ENCODE assay signal across 17 cellular contexts in genomic region chr1:244211559-244211944, GRCh38.
DNase-seq lines count a peak whose midpoint lies in the region; ATAC-seq and TF ChIP-seq lines count a peak whose summit lies in the region.
"Had no signal": no experiment of that assay in that cellular context is flagged by ENCODE, and none has a peak within 500 bp of the region (broad histone marks: within the 10 kb centered on the region; RNA-seq: fewer than 3 reads in every experiment).

No MANE protein-coding gene starts in this region.

- H3K4me2 ChIP-seq in osteoblast (ENCODE audit: insufficient read depth, low read length), result peak overlapping the region; percentile 53
- H3K4me2 ChIP-seq: smooth muscle cell had no signal

- H4K20me1 ChIP-seq in osteoblast (ENCODE audit: insufficient read depth, low read length), result no peaks in the 10 kb centered on the region

- H3K4me3 Mint-ChIP-seq in T-helper 17 cell, result no peak overlapping the region
- no peak overlapping the region for H3K4me3 Mint-ChIP-seq in natural killer cell treated with Interleukin-12 subunit alpha and Interleukin-12 subunit beta and Interleukin-15 and Interleukin-18, amount 100 ng/mL, for 72 hours
- H3K4me3 Mint-ChIP-seq: brain; T-helper 1 cell treated with Interleukin-12 subunit alpha and Interleukin-12 subunit beta and Interleukin-4 antibody, amounts not matched to agents 30 μg/mL and 1 μg/mL, for 36 hours had no signal

- H3K36me3 Mint-ChIP-seq in T-helper 17 cell (ENCODE audit: low read depth), result no peaks in the 10 kb centered on the region
- no peaks in the 10 kb centered on the region for H3K36me3 Mint-ChIP-seq in natural killer cell treated with Interleukin-12 subunit alpha and Interleukin-12 subunit beta and Interleukin-15 and Interleukin-18, amount 100 ng/mL, for 72 hours
- H3K36me3 Mint-ChIP-seq: brain had no signal

- H3K27me3 ChIP-seq in osteoblast (ENCODE audit: insufficient read depth, low read length), result no peaks in the 10 kb centered on the region
- H3K27me3 ChIP-seq: upper lobe of left lung had no signal

- no peaks in the 10 kb centered on the region for H3K9me3 Mint-ChIP-seq in natural killer cell treated with Interleukin-12 subunit alpha and Interleukin-12 subunit beta and Interleukin-15 and Interleukin-18, amount 100 ng/mL, for 72 hours
- H3K9me3 Mint-ChIP-seq: T-helper 1 cell treated with Interleukin-12 subunit alpha and Interleukin-12 subunit beta and Interleukin-4 antibody, amounts not matched to agents 30 μg/mL and 1 μg/mL, for 36 hours had no signal

- no peak overlapping the region for H3K4me3 ChIP-seq in fibroblast of mammary gland (ENCODE audit: control insufficient read depth, low read depth, low read length)
- H3K4me3 ChIP-seq in osteoblast (ENCODE audit: insufficient read depth, low read length), result no peak overlapping the region
- H3K4me3 ChIP-seq: smooth muscle cell, upper lobe of left lung had no signal

- no peaks in the 10 kb centered on the region for H3K79me2 ChIP-seq in osteoblast (ENCODE audit: insufficient read depth, low read length)

- H3K36me3 ChIP-seq in osteoblast (ENCODE audit: insufficient read depth, low read length), result no peaks in the 10 kb centered on the region
- H3K36me3 ChIP-seq: upper lobe of left lung had no signal

- no peak for TF ChIP-seq CTCF in AG09319 (IDR thresholded peaks at IDR 0.05; ENCODE audit: low read depth, low read length)
- TF ChIP-seq CTCF in fibroblast of mammary gland (conservative IDR thresholded peaks at IDR 0.05; ENCODE audit: control insufficient read depth, insufficient read depth, low read depth, low read length), result no peak
- no peak for TF ChIP-seq CTCF in osteoblast (IDR thresholded peaks at IDR 0.05; ENCODE audit: extremely low read depth, low read depth, low read length)

- no peaks in the 10 kb centered on the region for H3K9me3 ChIP-seq in osteoblast (ENCODE audit: low read depth, low read length)
- no peaks in the 10 kb centered on the region for H3K9me3 ChIP-seq in T-helper 17 cell (ENCODE audit: control insufficient read depth, low read length, poor library complexity, severe bottlenecking)
- H3K9me3 ChIP-seq: Caco-2, upper lobe of left lung had no signal

- H2AFZ ChIP-seq in osteoblast (ENCODE audit: low read length), result no peak overlapping the region

- DNase-seq in AG09319 (ENCODE audit: extremely low read depth, low read depth), result peak; percentile 30
- peak; percentile 43 for DNase-seq in NCI-H446 treated with DMSO at 0.1 percent for 48 hours (lab: John Stamatoyannopoulos, UW)
- peak; percentile 70 for DNase-seq in fibroblast of mammary gland (ENCODE audit: low read depth)
- peak; percentile 95 for DNase-seq in osteoblast (ENCODE audit: insufficient read length, low spot score, missing footprints)
- DNase-seq in T-helper 17 cell, result no peak
- no peak for DNase-seq in NCI-H187 treated with DMSO at 0.1 percent for 48 hours (lab: John Stamatoyannopoulos, UW)
- no peak for DNase-seq in natural killer cell treated with Interleukin-12 subunit alpha and Interleukin-12 subunit beta and Interleukin-15 and Interleukin-18, amount 100 ng/mL, for 72 hours (ENCODE audit: low spot score)
- DNase-seq: activated gamma-delta T cell treated with Interleukin-2 at 50 U/mL for 16 hours; NCI-H187; SHP77 treated with DMSO at 0.1 percent for 48 hours; stimulated activated naive CD4-positive, alpha-beta T cell treated with Interleukin-2 at 50 U/mL for 16 hours had no signal

- H3K27me3 Mint-ChIP-seq in T-helper 17 cell, result peaks cover 18% of the 10 kb centered on the region
- H3K27me3 Mint-ChIP-seq in natural killer cell treated with Interleukin-12 subunit alpha and Interleukin-12 subunit beta and Interleukin-15 and Interleukin-18, amount 100 ng/mL, for 72 hours, result peaks cover 8 to 22% of the 10 kb centered on the region in 2 donors
- H3K27me3 Mint-ChIP-seq: brain had no signal

- no peak for ATAC-seq in T-helper 17 cell
- no peak for ATAC-seq in GM18907 (IDR thresholded peaks at IDR 0.05; ENCODE audit: unreplicated experiment)
- no peak for ATAC-seq in natural killer cell treated with Interleukin-12 subunit alpha and Interleukin-12 subunit beta and Interleukin-15 and Interleukin-18, amount 100 ng/mL, for 72 hours

- no peaks in the 10 kb centered on the region for H3K4me1 Mint-ChIP-seq in T-helper 17 cell
- H3K4me1 Mint-ChIP-seq in natural killer cell treated with Interleukin-12 subunit alpha and Interleukin-12 subunit beta and Interleukin-15 and Interleukin-18, amount 100 ng/mL, for 72 hours (ENCODE audit: low read depth in 2 of 2), result no peaks in the 10 kb centered on the region

- peaks cover 22% of the 10 kb centered on the region for H3K4me1 ChIP-seq in osteoblast (ENCODE audit: insufficient read depth, low read length)
- H3K4me1 ChIP-seq: Caco-2, upper lobe of left lung had no signal

- no peak overlapping the region for H3K27ac Mint-ChIP-seq in T-helper 17 cell
- no peak overlapping the region for H3K27ac Mint-ChIP-seq in natural killer cell treated with Interleukin-12 subunit alpha and Interleukin-12 subunit beta and Interleukin-15 and Interleukin-18, amount 100 ng/mL, for 72 hours
- H3K27ac Mint-ChIP-seq: T-helper 1 cell treated with Interleukin-12 subunit alpha and Interleukin-12 subunit beta and Interleukin-4 antibody, amounts not matched to agents 30 μg/mL and 1 μg/mL, for 36 hours had no signal

- no peak overlapping the region for H3K27ac ChIP-seq in osteoblast (ENCODE audit: low read depth, low read length)
- H3K27ac ChIP-seq: upper lobe of left lung had no signal

Comparison
In these comparisons a context has a peak if more than half of its experiments do, and no peak if none do; other contexts are left out.
1. DNase-seq: peak in AG09319 (single experiment), NCI-H446 treated with DMSO at 0.1 percent for 48 hours (single experiment), fibroblast of mammary gland (single experiment) and osteoblast (single experiment); none in T-helper 17 cell (0 of 3), NCI-H187 treated with DMSO at 0.1 percent for 48 hours (single experiment) and natural killer cell treated with Interleukin-12 subunit alpha and Interleukin-12 subunit beta and Interleukin-15 and Interleukin-18, amount 100 ng/mL, for 72 hours (single experiment).